ENCODE assay signal across 33 cellular contexts in genomic region chr10:131492211-131492610, GRCh38.
"Had no signal": no experiment of that assay in that cellular context is flagged by ENCODE, and none has a peak within 500 bp of the region (broad histone marks: within the 10 kb centered on the region; RNA-seq: fewer than 3 reads in every experiment).

No MANE protein-coding gene starts in this region.

- H3K9me3 Mint-ChIP-seq: activated B cell treated with CpG ODN at 0.5 μM for 24 hours; activated CD4-positive, alpha-beta T cell treated with anti-CD3 and anti-CD28 coated beads, Interleukin-2, amount 10 ng/mL, durations not matched to agents 24 days and 14 days; activated naive CD4-positive, alpha-beta T cell treated with anti-CD3 and anti-CD28 coated beads for 36 hours; activated naive CD8-positive, alpha-beta T cell treated with anti-CD3 and anti-CD28 coated beads for 36 hours; activated T-cell treated with anti-CD3 and anti-CD28 coated beads, Interleukin-2, amount 50 U/mL, for 24 hours; T-helper 1 cell treated with Interleukin-12 subunit alpha and Interleukin-12 subunit beta and Interleukin-4 antibody, amounts not matched to agents 30 μg/mL and 1 μg/mL, for 36 hours had no signal

- H3K27ac ChIP-seq: adrenal gland, body of pancreas, VCaP had no signal

- DNase-seq: activated B cell treated with CpG ODN at 0.5 μM for 24 hours; activated CD4-positive, alpha-beta memory T cell treated with anti-CD3 and anti-CD28 coated beads, Interleukin-2, amount 10 ng/mL, durations not matched to agents 7 days and 5 days; activated CD4-positive, alpha-beta T cell treated with anti-CD3 and anti-CD28 coated beads for 4 hours; activated CD4-positive, alpha-beta T cell treated with anti-CD3 and anti-CD28 coated beads, Interleukin-2, amount 10 ng/mL, durations not matched to agents 24 days and 14 days; activated CD4-positive, alpha-beta T cell treated with anti-CD3 and anti-CD28 coated beads, Interleukin-2, amount 50 U/mL, for 48 hours; activated CD4-positive, CD25-positive, alpha-beta regulatory T cell treated with anti-CD3 and anti-CD28 coated beads, Interleukin-2, amount 50 U/mL, for 72 hours; activated CD8-positive, alpha-beta memory T cell treated with anti-CD3 and anti-CD28 coated beads for 24 hours; activated CD8-positive, alpha-beta memory T cell treated with anti-CD3 and anti-CD28 coated beads, Interleukin-2, amount 10 ng/mL, durations not matched to agents 7 days and 5 days; activated CD8-positive, alpha-beta memory T cell treated with anti-CD3 and anti-CD28 coated beads, Interleukin-2, amount 50 U/mL, for 48 hours; activated CD8-positive, alpha-beta T cell treated with anti-CD3 and anti-CD28 coated beads, Interleukin-2, amount 10 ng/mL, durations not matched to agents 7 days and 5 days; activated effector memory CD4-positive, alpha-beta T cell treated with Interleukin-2 at 50 U/mL for 16 hours; activated gamma-delta T cell treated with Interleukin-2 at 50 U/mL for 16 hours; activated naive CD4-positive, alpha-beta T cell; activated naive CD4-positive, alpha-beta T cell treated with anti-CD3 and anti-CD28 coated beads for 36 hours; activated naive CD4-positive, alpha-beta T cell treated with anti-CD3 and anti-CD28 coated beads, Interleukin-2, amount 50 U/mL, for 16 hours; activated naive CD8-positive, alpha-beta T cell treated with anti-CD3 and anti-CD28 coated beads for 36 hours; activated T-cell treated with anti-CD3 and anti-CD28 coated beads, Interleukin-2, amount 50 U/mL, for 24 hours; activated T-cell treated with anti-CD3 and anti-CD28 coated beads, Interleukin-2, amount 50 U/mL, for 48 hours; adrenal gland; amniotic stem cell; aorta; body of pancreas; central memory CD4-positive, alpha-beta T cell; T-helper 1 cell; T-helper 2 cell; T-helper 9 cell had no signal

- H3K36me3 Mint-ChIP-seq: activated CD8-positive, alpha-beta memory T cell treated with anti-CD3 and anti-CD28 coated beads, Interleukin-2, amount 10 ng/mL, durations not matched to agents 7 days and 5 days; activated naive CD4-positive, alpha-beta T cell treated with anti-CD3 and anti-CD28 coated beads, Interleukin-2, amount 50 U/mL, for 72 hours; activated naive CD8-positive, alpha-beta T cell treated with anti-CD3 and anti-CD28 coated beads for 36 hours had no signal

- H3K9me3 ChIP-seq: adrenal gland, body of pancreas had no signal

- H3K36me3 ChIP-seq: adrenal gland had no signal

- H3K27ac Mint-ChIP-seq: activated B cell treated with CpG ODN at 0.5 μM for 24 hours; activated CD4-positive, alpha-beta memory T cell treated with anti-CD3 and anti-CD28 coated beads, Interleukin-2, amount 10 ng/mL, durations not matched to agents 7 days and 5 days; activated CD4-positive, alpha-beta T cell treated with anti-CD3 and anti-CD28 coated beads, Interleukin-2, amount 10 ng/mL, durations not matched to agents 24 days and 14 days; activated CD8-positive, alpha-beta memory T cell treated with anti-CD3 and anti-CD28 coated beads, Interleukin-2, amount 10 ng/mL, durations not matched to agents 7 days and 5 days; activated CD8-positive, alpha-beta T cell treated with anti-CD3 and anti-CD28 coated beads, Interleukin-2, amount 10 ng/mL, durations not matched to agents 7 days and 5 days; activated naive CD4-positive, alpha-beta T cell treated with anti-CD3 and anti-CD28 coated beads for 36 hours; activated naive CD4-positive, alpha-beta T cell treated with anti-CD3 and anti-CD28 coated beads, Interleukin-2, amount 50 U/mL, for 72 hours; activated naive CD8-positive, alpha-beta T cell treated with anti-CD3 and anti-CD28 coated beads for 36 hours; activated T-cell treated with anti-CD3 and anti-CD28 coated beads, Interleukin-2, amount 50 U/mL, for 24 hours; activated T-helper 2 cell treated with anti-CD3 and anti-CD28 coated beads, Interferon-gamma antibody, Interleukin-2, Interleukin-4, amounts not matched to agents 10 μg/mL and 5 μg/mL and 100 μg/mL, durations not matched to agents 14 hours and 24 hours and 36 hours; T-helper 1 cell treated with Interleukin-12 subunit alpha and Interleukin-12 subunit beta and Interleukin-4 antibody, amounts not matched to agents 30 μg/mL and 1 μg/mL, for 36 hours; T-helper 2 cell treated with Interferon-gamma antibody and Interleukin-4, amounts not matched to agents 5 μg/mL and 100 μg/mL, for 36 hours had no signal

- H3K27me3 ChIP-seq: adrenal gland, body of pancreas had no signal

- H3K4me3 Mint-ChIP-seq: activated B cell treated with CpG ODN at 0.5 μM for 24 hours; activated CD4-positive, alpha-beta memory T cell treated with anti-CD3 and anti-CD28 coated beads, Interleukin-2, amount 10 ng/mL, durations not matched to agents 7 days and 5 days; activated CD4-positive, alpha-beta T cell treated with anti-CD3 and anti-CD28 coated beads, Interleukin-2, amount 10 ng/mL, durations not matched to agents 24 days and 14 days; activated CD8-positive, alpha-beta memory T cell treated with anti-CD3 and anti-CD28 coated beads, Interleukin-2, amount 10 ng/mL, durations not matched to agents 7 days and 5 days; activated CD8-positive, alpha-beta T cell treated with anti-CD3 and anti-CD28 coated beads, Interleukin-2, amount 10 ng/mL, durations not matched to agents 7 days and 5 days; activated naive CD4-positive, alpha-beta T cell treated with anti-CD3 and anti-CD28 coated beads for 36 hours; activated naive CD8-positive, alpha-beta T cell treated with anti-CD3 and anti-CD28 coated beads for 36 hours; activated T-cell treated with anti-CD3 and anti-CD28 coated beads, Interleukin-2, amount 50 U/mL, for 24 hours; T-helper 1 cell treated with Interleukin-12 subunit alpha and Interleukin-12 subunit beta and Interleukin-4 antibody, amounts not matched to agents 30 μg/mL and 1 μg/mL, for 36 hours; T-helper 2 cell treated with Interferon-gamma antibody and Interleukin-4, amounts not matched to agents 5 μg/mL and 100 μg/mL, for 36 hours had no signal

- H3K4me1 Mint-ChIP-seq: activated B cell treated with CpG ODN at 0.5 μM for 24 hours; activated CD4-positive, alpha-beta memory T cell treated with anti-CD3 and anti-CD28 coated beads, Interleukin-2, amount 10 ng/mL, durations not matched to agents 7 days and 5 days; activated CD4-positive, alpha-beta T cell treated with anti-CD3 and anti-CD28 coated beads, Interleukin-2, amount 10 ng/mL, durations not matched to agents 24 days and 14 days; activated CD8-positive, alpha-beta memory T cell treated with anti-CD3 and anti-CD28 coated beads, Interleukin-2, amount 10 ng/mL, durations not matched to agents 7 days and 5 days; activated naive CD8-positive, alpha-beta T cell treated with anti-CD3 and anti-CD28 coated beads for 36 hours had no signal

- H3K4me3 ChIP-seq: adrenal gland, body of pancreas had no signal

- H3K4me1 ChIP-seq: adrenal gland, body of pancreas had no signal

- H3K27me3 Mint-ChIP-seq: activated B cell treated with CpG ODN at 0.5 μM for 24 hours; activated CD4-positive, alpha-beta memory T cell treated with anti-CD3 and anti-CD28 coated beads, Interleukin-2, amount 10 ng/mL, durations not matched to agents 7 days and 5 days; activated CD4-positive, alpha-beta T cell treated with anti-CD3 and anti-CD28 coated beads, Interleukin-2, amount 10 ng/mL, durations not matched to agents 24 days and 14 days; activated CD8-positive, alpha-beta memory T cell treated with anti-CD3 and anti-CD28 coated beads, Interleukin-2, amount 10 ng/mL, durations not matched to agents 7 days and 5 days; activated naive CD8-positive, alpha-beta T cell treated with anti-CD3 and anti-CD28 coated beads for 36 hours; activated T-cell treated with anti-CD3 and anti-CD28 coated beads, Interleukin-2, amount 50 U/mL, for 24 hours had no signal

- FAIRE-seq: astrocyte, TTC549 had no signal
